ENCODE assay signal across 13 cellular contexts in the genomic region with DNA sequence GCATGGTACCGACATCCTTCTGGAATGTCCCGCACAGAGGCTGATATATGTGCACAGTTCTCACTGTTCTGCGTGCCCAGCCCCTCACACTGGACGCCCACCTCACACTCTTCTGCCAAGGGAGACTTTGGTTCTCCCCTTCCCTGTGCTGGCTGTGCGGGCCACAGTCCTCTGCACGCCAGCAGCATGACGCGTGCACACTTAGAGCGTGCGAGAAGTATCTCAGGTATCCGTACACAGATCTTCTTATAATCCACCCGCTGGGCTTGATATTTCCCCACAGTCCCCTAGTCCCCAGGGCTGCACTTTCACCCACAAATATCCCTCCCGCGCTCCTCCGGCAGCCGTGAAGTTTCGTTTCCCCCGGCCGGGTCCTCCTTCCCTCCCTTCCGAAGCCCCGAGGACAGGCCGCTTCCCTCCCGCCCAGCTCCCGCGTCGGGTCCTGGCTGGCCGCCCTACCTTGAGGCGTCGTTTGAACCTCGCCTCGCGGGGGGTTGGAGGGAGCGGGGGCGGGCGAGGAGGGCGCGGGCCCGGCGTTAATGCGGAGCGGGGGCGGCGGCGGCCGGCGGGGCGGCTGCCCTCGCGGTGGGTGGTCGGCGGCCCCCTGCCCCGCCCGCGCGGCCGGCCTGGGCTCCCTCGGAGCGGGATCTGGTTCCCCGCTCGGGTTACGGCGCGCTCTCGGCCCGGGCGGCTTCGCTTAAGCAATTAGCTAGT. TPM values are rescaled to one million over a fixed set of nuclear protein-coding genes. Genes with fewer than 3 reads are reported as not detected.
DNase-seq lines count a peak whose midpoint lies in the region; ATAC-seq and TF ChIP-seq lines count a peak whose summit lies in the region.
"Had no signal": no experiment of that assay in that cellular context is flagged by ENCODE, and none has a peak within 500 bp of the region (broad histone marks: within the 10 kb centered on the region; RNA-seq: fewer than 3 reads in every experiment).

No MANE protein-coding gene starts in this region.

- POLR2A ChIA-PET in AG04449 (lab: Yijun Ruan, JAX) (no interaction called here), HEK293 (lab: Yijun Ruan, JAX) (no interaction called here)

- H3K4me3 Mint-ChIP-seq in effector memory CD8-positive, alpha-beta T cell, result peak overlapping the region; percentile 7 to 33
- H3K4me3 Mint-ChIP-seq in nephron (peak overlapping the region in 2 of 3 experiments; percentile 8 to 38), natural killer cell (no peak overlapping the region), chondrocyte (ENCODE audit: unreplicated experiment) (no peak overlapping the region)

- CTCF ChIA-PET in AG04449 (lab: Yijun Ruan, JAX) (interaction anchor here (1.3 kb wide), 2 partner anchors 253 to 434 kb away, joined by 3 read pairs; no protein-coding TSS in a partner anchor), HEK293 (lab: Yijun Ruan, JAX) (no interaction called here)

- no peaks in the 10 kb centered on the region for H3K36me3 Mint-ChIP-seq in effector memory CD8-positive, alpha-beta T cell (ENCODE audit: insufficient read depth)
- no peaks in the 10 kb centered on the region for H3K36me3 Mint-ChIP-seq in nephron (ENCODE audit: low read depth)
- no peaks in the 10 kb centered on the region for H3K36me3 Mint-ChIP-seq in natural killer cell
- H3K36me3 Mint-ChIP-seq in chondrocyte (ENCODE audit: low read depth), result no peaks in the 10 kb centered on the region

- no peaks in the 10 kb centered on the region for H3K36me3 ChIP-seq in HEK293 (ENCODE audit: control insufficient read depth in 2 of 2, insufficient read depth in 1 of 2, low read length in 2 of 2)
- no peaks in the 10 kb centered on the region for H3K36me3 ChIP-seq in effector memory CD4-positive, alpha-beta T cell (ENCODE audit: control insufficient read depth, insufficient read depth, low read length)
- H3K36me3 ChIP-seq: ascending aorta had no signal

- TF ChIP-seq CTCF in AG04449 (IDR thresholded peaks at IDR 0.05; ENCODE audit: insufficient read depth, low read length, missing control alignments) (no peak), HEK293 (tag by site-specific recombination; IDR thresholded peaks at IDR 0.05) (no peak), nephron (IDR thresholded peaks at IDR 0.05; ENCODE audit: unreplicated experiment in 3 of 3) (no peak), natural killer cell (IDR thresholded peaks at IDR 0.05) (no peak), chondrocyte (IDR thresholded peaks at IDR 0.05) (no peak)

- ATAC-seq in effector memory CD8-positive, alpha-beta T cell (replicated peaks), result no peak
- ATAC-seq in natural killer cell, result no peak
- ATAC-seq: left cardiac atrium had no signal

- H3K27ac Mint-ChIP-seq in effector memory CD8-positive, alpha-beta T cell, result no peak overlapping the region
- H3K27ac Mint-ChIP-seq in nephron (no peak overlapping the region), natural killer cell (no peak overlapping the region), chondrocyte (ENCODE audit: unreplicated experiment) (no peak overlapping the region)

- H3K4me1 ChIP-seq in HEK293 (ENCODE audit: control insufficient read depth, insufficient read depth, low read length), result peaks cover 3% of the 10 kb centered on the region
- peaks cover 16% of the 10 kb centered on the region for H3K4me1 ChIP-seq in effector memory CD4-positive, alpha-beta T cell (ENCODE audit: control insufficient read depth, insufficient read depth, low read length, poor library complexity, severe bottlenecking)

- DNase-seq in AG04449 (ENCODE audit: low read depth, low spot score) (no peak), NCI-H748 (lab: John Stamatoyannopoulos, UW; ENCODE audit: unreplicated experiment) (no peak), natural killer cell (no peak), chondrocyte (ENCODE audit: low spot score) (no peak)
- DNase-seq in effector memory CD8-positive, alpha-beta T cell, result no peak
- no peak for DNase-seq in effector memory CD4-positive, alpha-beta T cell
- DNase-seq: activated CD4-positive, alpha-beta T cell treated with anti-CD3 and anti-CD28 coated beads, Interleukin-2, amount 50 U/mL, for 48 hours; COR-L47; left cardiac atrium; SHP77 had no signal

- H3K4me3 ChIP-seq in AG04449 (ENCODE audit: low read depth, low read length) (peak overlapping the region; percentile 33), HEK293 (ENCODE audit: low read depth, low read length) (peak overlapping the region; percentile 12)
- H3K4me3 ChIP-seq in effector memory CD4-positive, alpha-beta T cell (ENCODE audit: insufficient read depth, low read depth, low read length, poor library complexity, severe bottlenecking), result no peak overlapping the region

- H3K9me3 ChIP-seq in HEK293 (ENCODE audit: control insufficient read depth, insufficient read depth, low read depth, low read length), result no peaks in the 10 kb centered on the region
- H3K9me3 ChIP-seq in effector memory CD4-positive, alpha-beta T cell (ENCODE audit: control insufficient read depth, low read length), result no peaks in the 10 kb centered on the region
- H3K9me3 ChIP-seq: ascending aorta had no signal

- intact Hi-C loops in natural killer cell (cut with micrococcal nuclease), result no loop called here

- H3K27me3 ChIP-seq in effector memory CD4-positive, alpha-beta T cell (replicated peaks; ENCODE audit: control insufficient read depth, insufficient read depth, low read length, poor library complexity, severe bottlenecking), result peaks cover 61% of the 10 kb centered on the region

- peaks cover 21 to 31% of the 10 kb centered on the region in 2 donors for H3K4me1 Mint-ChIP-seq in effector memory CD8-positive, alpha-beta T cell (ENCODE audit: low read depth in 2 of 2)
- H3K4me1 Mint-ChIP-seq in nephron, result peaks cover 28% of the 10 kb centered on the region
- H3K4me1 Mint-ChIP-seq in natural killer cell, result peaks cover 7 to 22% of the 10 kb centered on the region in 2 donors
- peaks cover 20% of the 10 kb centered on the region for H3K4me1 Mint-ChIP-seq in chondrocyte (ENCODE audit: low read depth)

- no peak overlapping the region; the same call in 1 of the 2 replicates for H3K27ac ChIP-seq in HEK293 (ENCODE audit: extremely low read depth, low read depth, low read length)
- no peak overlapping the region for H3K27ac ChIP-seq in effector memory CD4-positive, alpha-beta T cell (ENCODE audit: insufficient read depth, low read length, poor library complexity, severe bottlenecking)
- H3K27ac ChIP-seq: ascending aorta had no signal

- H3K27me3 Mint-ChIP-seq in effector memory CD8-positive, alpha-beta T cell, result peaks cover 77 to 90% of the 10 kb centered on the region in 2 donors
- peaks cover 96% of the 10 kb centered on the region for H3K27me3 Mint-ChIP-seq in nephron (ENCODE audit: low read depth)
- H3K27me3 Mint-ChIP-seq in natural killer cell (ENCODE audit: low read depth in 2 of 2), result peaks cover 68 to 73% of the 10 kb centered on the region in 2 donors
- peaks cover 78% of the 10 kb centered on the region for H3K27me3 Mint-ChIP-seq in chondrocyte (ENCODE audit: low read depth)

- H3K9me3 Mint-ChIP-seq in effector memory CD8-positive, alpha-beta T cell, result no peaks in the 10 kb centered on the region
- H3K9me3 Mint-ChIP-seq in nephron, result peaks cover 4% of the 10 kb centered on the region
- H3K9me3 Mint-ChIP-seq in natural killer cell, result no peaks in the 10 kb centered on the region
- H3K9me3 Mint-ChIP-seq in chondrocyte (ENCODE audit: low read depth), result no peaks in the 10 kb centered on the region

TF ChIP-seq in HEK293, 187 proteins besides CTCF, POLR2A, EP300 and RAD21 (continues in another document):
- TF ChIP-seq, protein P1, sequence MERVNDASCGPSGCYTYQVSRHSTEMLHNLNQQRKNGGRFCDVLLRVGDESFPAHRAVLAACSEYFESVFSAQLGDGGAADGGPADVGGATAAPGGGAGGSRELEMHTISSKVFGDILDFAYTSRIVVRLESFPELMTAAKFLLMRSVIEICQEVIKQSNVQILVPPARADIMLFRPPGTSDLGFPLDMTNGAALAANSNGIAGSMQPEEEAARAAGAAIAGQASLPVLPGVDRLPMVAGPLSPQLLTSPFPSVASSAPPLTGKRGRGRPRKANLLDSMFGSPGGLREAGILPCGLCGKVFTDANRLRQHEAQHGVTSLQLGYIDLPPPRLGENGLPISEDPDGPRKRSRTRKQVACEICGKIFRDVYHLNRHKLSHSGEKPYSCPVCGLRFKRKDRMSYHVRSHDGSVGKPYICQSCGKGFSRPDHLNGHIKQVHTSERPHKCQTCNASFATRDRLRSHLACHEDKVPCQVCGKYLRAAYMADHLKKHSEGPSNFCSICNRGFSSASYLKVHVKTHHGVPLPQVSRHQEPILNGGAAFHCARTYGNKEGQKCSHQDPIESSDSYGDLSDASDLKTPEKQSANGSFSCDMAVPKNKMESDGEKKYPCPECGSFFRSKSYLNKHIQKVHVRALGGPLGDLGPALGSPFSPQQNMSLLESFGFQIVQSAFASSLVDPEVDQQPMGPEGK (tag by site-specific recombination; IDR thresholded peaks at IDR 0.05), result no peak
- TF ChIP-seq SP3 (tag by site-specific recombination; IDR thresholded peaks at IDR 0.05) (no peak), ZNF138 (tag by site-specific recombination; IDR thresholded peaks at IDR 0.05; ENCODE audit: borderline replicate concordance) (no peak), ZNF660 (tag by site-specific recombination; IDR thresholded peaks at IDR 0.05) (no peak), YY2 (tag by site-specific recombination; IDR thresholded peaks at IDR 0.05) (no peak), ZNF121 (tag by site-specific recombination; IDR thresholded peaks at IDR 0.05) (no peak)
- TF ChIP-seq, protein P2, sequence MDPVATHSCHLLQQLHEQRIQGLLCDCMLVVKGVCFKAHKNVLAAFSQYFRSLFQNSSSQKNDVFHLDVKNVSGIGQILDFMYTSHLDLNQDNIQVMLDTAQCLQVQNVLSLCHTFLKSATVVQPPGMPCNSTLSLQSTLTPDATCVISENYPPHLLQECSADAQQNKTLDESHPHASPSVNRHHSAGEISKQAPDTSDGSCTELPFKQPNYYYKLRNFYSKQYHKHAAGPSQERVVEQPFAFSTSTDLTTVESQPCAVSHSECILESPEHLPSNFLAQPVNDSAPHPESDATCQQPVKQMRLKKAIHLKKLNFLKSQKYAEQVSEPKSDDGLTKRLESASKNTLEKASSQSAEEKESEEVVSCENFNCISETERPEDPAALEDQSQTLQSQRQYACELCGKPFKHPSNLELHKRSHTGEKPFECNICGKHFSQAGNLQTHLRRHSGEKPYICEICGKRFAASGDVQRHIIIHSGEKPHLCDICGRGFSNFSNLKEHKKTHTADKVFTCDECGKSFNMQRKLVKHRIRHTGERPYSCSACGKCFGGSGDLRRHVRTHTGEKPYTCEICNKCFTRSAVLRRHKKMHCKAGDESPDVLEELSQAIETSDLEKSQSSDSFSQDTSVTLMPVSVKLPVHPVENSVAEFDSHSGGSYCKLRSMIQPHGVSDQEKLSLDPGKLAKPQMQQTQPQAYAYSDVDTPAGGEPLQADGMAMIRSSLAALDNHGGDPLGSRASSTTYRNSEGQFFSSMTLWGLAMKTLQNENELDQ (tag by site-specific recombination; IDR thresholded peaks at IDR 0.05; ENCODE audit: low read depth), result no peak

RNA-seq across cellular contexts. Expression of a gene that starts 5.0 kb away (rescaled TPM):
- total RNA-seq in natural killer cell (not detected), chondrocyte (not detected in 3 replicates)

RNA-seq across cellular contexts. Expression of a gene that starts 49.7 kb away (rescaled TPM):
- 10 to 100 TPM; 14.3 to 22.0 (median 16.9) TPM for total RNA-seq in natural killer cell
- total RNA-seq in chondrocyte, result 8.1 to 13.2 TPM (median 8.5 TPM) in 3 replicates

Comparison
In these comparisons a context has a peak if more than half of its experiments do, and no peak if none do; other contexts are left out.
1. H3K4me3 Mint-ChIP-seq: peak in effector memory CD8-positive, alpha-beta T cell (2 of 2) and nephron (2 of 3); none in natural killer cell (single experiment) and chondrocyte (single experiment).